In the genomic region with DNA sequence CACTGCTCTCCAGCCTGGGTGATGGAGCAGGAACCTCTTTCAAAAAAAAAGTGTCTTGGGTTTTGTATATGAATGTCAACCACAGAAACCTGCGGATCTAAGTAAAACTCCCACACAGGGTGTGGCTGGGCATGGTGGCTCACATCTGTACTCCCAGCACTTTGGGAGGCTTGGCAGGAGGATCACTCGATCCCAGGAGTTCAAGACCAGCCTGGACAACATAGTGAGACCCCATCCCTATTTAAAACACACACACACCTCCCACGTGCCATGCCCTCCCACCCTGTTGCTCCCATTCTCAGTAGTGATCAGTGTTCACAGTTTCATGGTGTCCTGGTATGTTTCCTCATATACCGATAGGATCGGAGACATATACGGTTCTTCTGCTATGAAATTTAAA, we compare ENCODE assay signal across 1 cellular context.
TF ChIP-seq lines count a peak whose summit lies in the region.

No MANE protein-coding gene starts in this region.

TF ChIP-seq in WTC11, 78 proteins besides CTCF, POLR2A, EP300 and RAD21:
- TF ChIP-seq, protein P1, sequence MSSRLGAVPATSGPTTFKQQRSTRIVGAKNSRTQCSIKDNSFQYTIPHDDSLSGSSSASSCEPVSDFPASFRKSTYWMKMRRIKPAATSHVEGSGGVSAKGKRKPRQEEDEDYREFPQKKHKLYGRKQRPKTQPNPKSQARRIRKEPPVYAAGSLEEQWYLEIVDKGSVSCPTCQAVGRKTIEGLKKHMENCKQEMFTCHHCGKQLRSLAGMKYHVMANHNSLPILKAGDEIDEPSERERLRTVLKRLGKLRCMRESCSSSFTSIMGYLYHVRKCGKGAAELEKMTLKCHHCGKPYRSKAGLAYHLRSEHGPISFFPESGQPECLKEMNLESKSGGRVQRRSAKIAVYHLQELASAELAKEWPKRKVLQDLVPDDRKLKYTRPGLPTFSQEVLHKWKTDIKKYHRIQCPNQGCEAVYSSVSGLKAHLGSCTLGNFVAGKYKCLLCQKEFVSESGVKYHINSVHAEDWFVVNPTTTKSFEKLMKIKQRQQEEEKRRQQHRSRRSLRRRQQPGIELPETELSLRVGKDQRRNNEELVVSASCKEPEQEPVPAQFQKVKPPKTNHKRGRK (CRISPR knock-in tag; IDR thresholded peaks at IDR 0.05; ENCODE audit: borderline replicate concordance): no peak
- TF ChIP-seq ZNF121 (CRISPR knock-in tag; IDR thresholded peaks at IDR 0.05): peak; percentile 35; the same call in 1 of the 2 replicates
